Comparison of ENCODE assay signal across 1 cellular context in the genomic region with DNA sequence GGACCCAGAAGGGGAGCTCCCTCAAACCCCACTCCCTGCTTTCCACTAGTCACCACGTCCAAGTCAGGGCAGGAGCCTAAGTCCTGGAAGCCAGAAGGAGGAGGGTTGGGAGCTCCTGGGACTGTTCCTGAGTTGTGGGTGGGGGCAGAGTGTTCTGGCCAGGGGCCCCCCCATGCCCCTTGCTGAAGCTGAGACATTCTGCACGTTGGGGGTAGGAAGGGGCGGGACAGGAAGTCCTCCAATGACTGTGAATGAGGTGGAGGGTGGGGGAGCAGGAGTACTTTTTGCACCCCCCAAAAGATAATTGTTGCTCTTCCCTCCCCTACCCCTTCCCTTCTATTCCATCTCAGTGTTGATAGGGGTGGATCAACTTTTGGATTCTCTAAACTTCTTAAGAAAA.
TF ChIP-seq lines count a peak whose summit lies in the region.

No MANE protein-coding gene starts in this region.

TF ChIP-seq in HEK293, 187 proteins besides CTCF, POLR2A, EP300 and RAD21:
- TF ChIP-seq GLIS1 (tag by site-specific recombination; IDR thresholded peaks at IDR 0.05) (peak; percentile 49; the same call in 1 of the 2 replicates), ZNF37A (tag by site-specific recombination; IDR thresholded peaks at IDR 0.05) (no peak), GLIS2 (tag by site-specific recombination; IDR thresholded peaks at IDR 0.05) (peak; percentile 57; the same call in 1 of the 2 replicates), OVOL3 (tag by site-specific recombination; IDR thresholded peaks at IDR 0.05) (no peak), ZNF707 (tag by site-specific recombination; IDR thresholded peaks at IDR 0.05) (no peak)
- TF ChIP-seq, protein P1, sequence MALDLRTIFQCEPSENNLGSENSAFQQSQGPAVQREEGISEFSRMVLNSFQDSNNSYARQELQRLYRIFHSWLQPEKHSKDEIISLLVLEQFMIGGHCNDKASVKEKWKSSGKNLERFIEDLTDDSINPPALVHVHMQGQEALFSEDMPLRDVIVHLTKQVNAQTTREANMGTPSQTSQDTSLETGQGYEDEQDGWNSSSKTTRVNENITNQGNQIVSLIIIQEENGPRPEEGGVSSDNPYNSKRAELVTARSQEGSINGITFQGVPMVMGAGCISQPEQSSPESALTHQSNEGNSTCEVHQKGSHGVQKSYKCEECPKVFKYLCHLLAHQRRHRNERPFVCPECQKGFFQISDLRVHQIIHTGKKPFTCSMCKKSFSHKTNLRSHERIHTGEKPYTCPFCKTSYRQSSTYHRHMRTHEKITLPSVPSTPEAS (tag by site-specific recombination; IDR thresholded peaks at IDR 0.05), result no peak
- TF ChIP-seq, protein P2, sequence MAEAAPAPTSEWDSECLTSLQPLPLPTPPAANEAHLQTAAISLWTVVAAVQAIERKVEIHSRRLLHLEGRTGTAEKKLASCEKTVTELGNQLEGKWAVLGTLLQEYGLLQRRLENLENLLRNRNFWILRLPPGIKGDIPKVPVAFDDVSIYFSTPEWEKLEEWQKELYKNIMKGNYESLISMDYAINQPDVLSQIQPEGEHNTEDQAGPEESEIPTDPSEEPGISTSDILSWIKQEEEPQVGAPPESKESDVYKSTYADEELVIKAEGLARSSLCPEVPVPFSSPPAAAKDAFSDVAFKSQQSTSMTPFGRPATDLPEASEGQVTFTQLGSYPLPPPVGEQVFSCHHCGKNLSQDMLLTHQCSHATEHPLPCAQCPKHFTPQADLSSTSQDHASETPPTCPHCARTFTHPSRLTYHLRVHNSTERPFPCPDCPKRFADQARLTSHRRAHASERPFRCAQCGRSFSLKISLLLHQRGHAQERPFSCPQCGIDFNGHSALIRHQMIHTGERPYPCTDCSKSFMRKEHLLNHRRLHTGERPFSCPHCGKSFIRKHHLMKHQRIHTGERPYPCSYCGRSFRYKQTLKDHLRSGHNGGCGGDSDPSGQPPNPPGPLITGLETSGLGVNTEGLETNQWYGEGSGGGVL (tag by site-specific recombination; IDR thresholded peaks at IDR 0.05), result peak; percentile 63
- TF ChIP-seq, protein P3, sequence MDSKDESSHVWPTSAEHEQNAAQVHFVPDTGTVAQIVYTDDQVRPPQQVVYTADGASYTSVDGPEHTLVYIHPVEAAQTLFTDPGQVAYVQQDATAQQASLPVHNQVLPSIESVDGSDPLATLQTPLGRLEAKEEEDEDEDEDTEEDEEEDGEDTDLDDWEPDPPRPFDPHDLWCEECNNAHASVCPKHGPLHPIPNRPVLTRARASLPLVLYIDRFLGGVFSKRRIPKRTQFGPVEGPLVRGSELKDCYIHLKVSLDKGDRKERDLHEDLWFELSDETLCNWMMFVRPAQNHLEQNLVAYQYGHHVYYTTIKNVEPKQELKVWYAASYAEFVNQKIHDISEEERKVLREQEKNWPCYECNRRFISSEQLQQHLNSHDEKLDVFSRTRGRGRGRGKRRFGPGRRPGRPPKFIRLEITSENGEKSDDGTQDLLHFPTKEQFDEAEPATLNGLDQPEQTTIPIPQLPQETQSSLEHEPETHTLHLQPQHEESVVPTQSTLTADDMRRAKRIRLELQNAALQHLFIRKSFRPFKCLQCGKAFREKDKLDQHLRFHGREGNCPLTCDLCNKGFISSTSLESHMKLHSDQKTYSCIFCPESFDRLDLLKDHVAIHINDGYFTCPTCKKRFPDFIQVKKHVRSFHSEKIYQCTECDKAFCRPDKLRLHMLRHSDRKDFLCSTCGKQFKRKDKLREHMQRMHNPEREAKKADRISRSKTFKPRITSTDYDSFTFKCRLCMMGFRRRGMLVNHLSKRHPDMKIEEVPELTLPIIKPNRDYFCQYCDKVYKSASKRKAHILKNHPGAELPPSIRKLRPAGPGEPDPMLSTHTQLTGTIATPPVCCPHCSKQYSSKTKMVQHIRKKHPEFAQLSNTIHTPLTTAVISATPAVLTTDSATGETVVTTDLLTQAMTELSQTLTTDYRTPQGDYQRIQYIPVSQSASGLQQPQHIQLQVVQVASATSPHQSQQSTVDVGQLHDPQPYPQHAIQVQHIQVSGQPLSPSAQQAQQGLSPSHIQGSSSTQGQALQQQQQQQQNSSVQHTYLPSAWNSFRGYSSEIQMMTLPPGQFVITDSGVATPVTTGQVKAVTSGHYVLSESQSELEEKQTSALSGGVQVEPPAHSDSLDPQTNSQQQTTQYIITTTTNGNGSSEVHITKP (tag by site-specific recombination; IDR thresholded peaks at IDR 0.05), result peak; percentile 87
